In the genomic region with DNA sequence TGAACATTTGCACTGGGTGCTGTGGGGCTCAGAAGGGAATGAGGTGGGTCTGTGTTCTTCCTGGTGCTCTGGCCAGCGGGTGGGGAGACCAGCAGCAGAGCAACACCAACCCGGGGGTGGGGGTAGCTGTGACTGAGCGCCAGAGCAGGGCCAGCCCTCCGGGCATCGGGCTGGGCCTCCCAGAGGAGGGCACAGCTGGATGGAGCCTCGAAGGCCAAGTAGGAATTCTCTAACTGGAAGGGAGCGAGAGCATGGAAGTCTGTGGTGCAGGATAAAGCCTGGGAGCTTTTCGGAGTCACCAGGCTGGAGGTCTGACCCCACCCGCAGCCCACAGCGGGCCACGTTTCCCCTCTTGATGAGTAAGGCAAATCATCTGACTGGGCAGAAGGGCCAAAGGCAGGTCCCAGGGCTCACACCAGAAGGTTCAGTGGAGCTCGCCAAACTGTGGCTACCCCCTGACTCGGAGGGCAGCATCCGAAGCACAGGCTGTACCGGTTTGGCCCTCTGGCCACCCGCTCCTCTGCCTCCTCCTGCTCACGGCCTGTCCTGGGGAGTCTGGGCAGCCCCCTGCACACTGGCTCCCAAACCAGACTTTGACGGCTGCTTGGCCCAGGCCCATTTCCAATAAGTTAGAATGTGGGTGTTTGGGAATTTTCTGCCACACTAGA, we compare ENCODE assay signal across 1 cellular context.
TF ChIP-seq lines count a peak whose summit lies in the region.

No MANE protein-coding gene starts in this region.

TF ChIP-seq in H1, 55 proteins besides CTCF, POLR2A, EP300 and RAD21:
- TF ChIP-seq SIN3A (conservative IDR thresholded peaks at IDR 0.05 in 1 of 2, IDR thresholded peaks at IDR 0.05 in 1 of 2; ENCODE audit: low read depth in 1 of 2, low read length in 2 of 2) = no peak
- TF ChIP-seq SIX5 (IDR thresholded peaks at IDR 0.05; ENCODE audit: low read depth, low read length) = no peak
- TF ChIP-seq SUZ12 (IDR thresholded peaks at IDR 0.05; ENCODE audit: low read length) = no peak
- TF ChIP-seq, protein P1, sequence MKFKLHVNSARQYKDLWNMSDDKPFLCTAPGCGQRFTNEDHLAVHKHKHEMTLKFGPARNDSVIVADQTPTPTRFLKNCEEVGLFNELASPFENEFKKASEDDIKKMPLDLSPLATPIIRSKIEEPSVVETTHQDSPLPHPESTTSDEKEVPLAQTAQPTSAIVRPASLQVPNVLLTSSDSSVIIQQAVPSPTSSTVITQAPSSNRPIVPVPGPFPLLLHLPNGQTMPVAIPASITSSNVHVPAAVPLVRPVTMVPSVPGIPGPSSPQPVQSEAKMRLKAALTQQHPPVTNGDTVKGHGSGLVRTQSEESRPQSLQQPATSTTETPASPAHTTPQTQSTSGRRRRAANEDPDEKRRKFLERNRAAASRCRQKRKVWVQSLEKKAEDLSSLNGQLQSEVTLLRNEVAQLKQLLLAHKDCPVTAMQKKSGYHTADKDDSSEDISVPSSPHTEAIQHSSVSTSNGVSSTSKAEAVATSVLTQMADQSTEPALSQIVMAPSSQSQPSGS (IDR thresholded peaks at IDR 0.05; ENCODE audit: low read length) = no peak
- TF ChIP-seq, protein P2, sequence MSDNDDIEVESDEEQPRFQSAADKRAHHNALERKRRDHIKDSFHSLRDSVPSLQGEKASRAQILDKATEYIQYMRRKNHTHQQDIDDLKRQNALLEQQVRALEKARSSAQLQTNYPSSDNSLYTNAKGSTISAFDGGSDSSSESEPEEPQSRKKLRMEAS (IDR thresholded peaks at IDR 0.05) = no peak
- no peak for TF ChIP-seq JUND (IDR thresholded peaks at IDR 0.05; ENCODE audit: low read length)
- no peak for TF ChIP-seq HDAC2 (IDR thresholded peaks at IDR 0.05; ENCODE audit: borderline replicate concordance in 1 of 2, low read depth in 2 of 2, low read length in 2 of 2)
- no peak for TF ChIP-seq TCF12 (IDR thresholded peaks at IDR 0.05; ENCODE audit: low read depth, low read length)
- no peak for TF ChIP-seq TAF7 (optimal IDR thresholded peaks at IDR 0.05; ENCODE audit: borderline replicate concordance, low read depth, low read length)
- TF ChIP-seq, protein P3, sequence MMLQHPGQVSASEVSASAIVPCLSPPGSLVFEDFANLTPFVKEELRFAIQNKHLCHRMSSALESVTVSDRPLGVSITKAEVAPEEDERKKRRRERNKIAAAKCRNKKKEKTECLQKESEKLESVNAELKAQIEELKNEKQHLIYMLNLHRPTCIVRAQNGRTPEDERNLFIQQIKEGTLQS (IDR thresholded peaks at IDR 0.05; ENCODE audit: insufficient read depth, low read depth, low read length) = no peak
- TF ChIP-seq, protein P4, sequence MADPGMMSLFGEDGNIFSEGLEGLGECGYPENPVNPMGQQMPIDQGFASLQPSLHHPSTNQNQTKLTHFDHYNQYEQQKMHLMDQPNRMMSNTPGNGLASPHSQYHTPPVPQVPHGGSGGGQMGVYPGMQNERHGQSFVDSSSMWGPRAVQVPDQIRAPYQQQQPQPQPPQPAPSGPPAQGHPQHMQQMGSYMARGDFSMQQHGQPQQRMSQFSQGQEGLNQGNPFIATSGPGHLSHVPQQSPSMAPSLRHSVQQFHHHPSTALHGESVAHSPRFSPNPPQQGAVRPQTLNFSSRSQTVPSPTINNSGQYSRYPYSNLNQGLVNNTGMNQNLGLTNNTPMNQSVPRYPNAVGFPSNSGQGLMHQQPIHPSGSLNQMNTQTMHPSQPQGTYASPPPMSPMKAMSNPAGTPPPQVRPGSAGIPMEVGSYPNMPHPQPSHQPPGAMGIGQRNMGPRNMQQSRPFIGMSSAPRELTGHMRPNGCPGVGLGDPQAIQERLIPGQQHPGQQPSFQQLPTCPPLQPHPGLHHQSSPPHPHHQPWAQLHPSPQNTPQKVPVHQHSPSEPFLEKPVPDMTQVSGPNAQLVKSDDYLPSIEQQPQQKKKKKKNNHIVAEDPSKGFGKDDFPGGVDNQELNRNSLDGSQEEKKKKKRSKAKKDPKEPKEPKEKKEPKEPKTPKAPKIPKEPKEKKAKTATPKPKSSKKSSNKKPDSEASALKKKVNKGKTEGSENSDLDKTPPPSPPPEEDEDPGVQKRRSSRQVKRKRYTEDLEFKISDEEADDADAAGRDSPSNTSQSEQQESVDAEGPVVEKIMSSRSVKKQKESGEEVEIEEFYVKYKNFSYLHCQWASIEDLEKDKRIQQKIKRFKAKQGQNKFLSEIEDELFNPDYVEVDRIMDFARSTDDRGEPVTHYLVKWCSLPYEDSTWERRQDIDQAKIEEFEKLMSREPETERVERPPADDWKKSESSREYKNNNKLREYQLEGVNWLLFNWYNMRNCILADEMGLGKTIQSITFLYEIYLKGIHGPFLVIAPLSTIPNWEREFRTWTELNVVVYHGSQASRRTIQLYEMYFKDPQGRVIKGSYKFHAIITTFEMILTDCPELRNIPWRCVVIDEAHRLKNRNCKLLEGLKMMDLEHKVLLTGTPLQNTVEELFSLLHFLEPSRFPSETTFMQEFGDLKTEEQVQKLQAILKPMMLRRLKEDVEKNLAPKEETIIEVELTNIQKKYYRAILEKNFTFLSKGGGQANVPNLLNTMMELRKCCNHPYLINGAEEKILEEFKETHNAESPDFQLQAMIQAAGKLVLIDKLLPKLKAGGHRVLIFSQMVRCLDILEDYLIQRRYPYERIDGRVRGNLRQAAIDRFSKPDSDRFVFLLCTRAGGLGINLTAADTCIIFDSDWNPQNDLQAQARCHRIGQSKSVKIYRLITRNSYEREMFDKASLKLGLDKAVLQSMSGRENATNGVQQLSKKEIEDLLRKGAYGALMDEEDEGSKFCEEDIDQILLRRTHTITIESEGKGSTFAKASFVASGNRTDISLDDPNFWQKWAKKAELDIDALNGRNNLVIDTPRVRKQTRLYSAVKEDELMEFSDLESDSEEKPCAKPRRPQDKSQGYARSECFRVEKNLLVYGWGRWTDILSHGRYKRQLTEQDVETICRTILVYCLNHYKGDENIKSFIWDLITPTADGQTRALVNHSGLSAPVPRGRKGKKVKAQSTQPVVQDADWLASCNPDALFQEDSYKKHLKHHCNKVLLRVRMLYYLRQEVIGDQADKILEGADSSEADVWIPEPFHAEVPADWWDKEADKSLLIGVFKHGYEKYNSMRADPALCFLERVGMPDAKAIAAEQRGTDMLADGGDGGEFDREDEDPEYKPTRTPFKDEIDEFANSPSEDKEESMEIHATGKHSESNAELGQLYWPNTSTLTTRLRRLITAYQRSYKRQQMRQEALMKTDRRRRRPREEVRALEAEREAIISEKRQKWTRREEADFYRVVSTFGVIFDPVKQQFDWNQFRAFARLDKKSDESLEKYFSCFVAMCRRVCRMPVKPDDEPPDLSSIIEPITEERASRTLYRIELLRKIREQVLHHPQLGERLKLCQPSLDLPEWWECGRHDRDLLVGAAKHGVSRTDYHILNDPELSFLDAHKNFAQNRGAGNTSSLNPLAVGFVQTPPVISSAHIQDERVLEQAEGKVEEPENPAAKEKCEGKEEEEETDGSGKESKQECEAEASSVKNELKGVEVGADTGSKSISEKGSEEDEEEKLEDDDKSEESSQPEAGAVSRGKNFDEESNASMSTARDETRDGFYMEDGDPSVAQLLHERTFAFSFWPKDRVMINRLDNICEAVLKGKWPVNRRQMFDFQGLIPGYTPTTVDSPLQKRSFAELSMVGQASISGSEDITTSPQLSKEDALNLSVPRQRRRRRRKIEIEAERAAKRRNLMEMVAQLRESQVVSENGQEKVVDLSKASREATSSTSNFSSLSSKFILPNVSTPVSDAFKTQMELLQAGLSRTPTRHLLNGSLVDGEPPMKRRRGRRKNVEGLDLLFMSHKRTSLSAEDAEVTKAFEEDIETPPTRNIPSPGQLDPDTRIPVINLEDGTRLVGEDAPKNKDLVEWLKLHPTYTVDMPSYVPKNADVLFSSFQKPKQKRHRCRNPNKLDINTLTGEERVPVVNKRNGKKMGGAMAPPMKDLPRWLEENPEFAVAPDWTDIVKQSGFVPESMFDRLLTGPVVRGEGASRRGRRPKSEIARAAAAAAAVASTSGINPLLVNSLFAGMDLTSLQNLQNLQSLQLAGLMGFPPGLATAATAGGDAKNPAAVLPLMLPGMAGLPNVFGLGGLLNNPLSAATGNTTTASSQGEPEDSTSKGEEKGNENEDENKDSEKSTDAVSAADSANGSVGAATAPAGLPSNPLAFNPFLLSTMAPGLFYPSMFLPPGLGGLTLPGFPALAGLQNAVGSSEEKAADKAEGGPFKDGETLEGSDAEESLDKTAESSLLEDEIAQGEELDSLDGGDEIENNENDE (IDR thresholded peaks at IDR 0.05; ENCODE audit: insufficient replicate concordance, low read length) = no peak
TF ChIP-seq in H1: peak in this region for 0.
